In genomic region chr7:150943453-150943814, GRCh38 we compare ENCODE assay signal across 19 cellular contexts. TPM values are rescaled to one million over a fixed set of nuclear protein-coding genes. Genes with fewer than 3 reads are reported as not detected.
"Had no signal": no experiment of that assay in that cellular context is flagged by ENCODE, and none has a peak within 500 bp of the region (broad histone marks: within the 10 kb centered on the region; RNA-seq: fewer than 3 reads in every experiment).

No MANE protein-coding gene starts in this region.

- H3K4me1 ChIP-seq: body of pancreas, colonic mucosa had no signal

- H3K27ac Mint-ChIP-seq: activated CD4-positive, alpha-beta memory T cell treated with anti-CD3 and anti-CD28 coated beads, Interleukin-2, amount 10 ng/mL, durations not matched to agents 7 days and 5 days; endodermal cell; progenitor cell of endocrine pancreas had no signal

- H3K4me3 ChIP-seq: body of pancreas, colonic mucosa, transverse colon had no signal

- H3K27ac ChIP-seq: body of pancreas, colonic mucosa, transverse colon had no signal

- H3K9me3 ChIP-seq: body of pancreas, colonic mucosa, transverse colon had no signal

- H3K4me3 Mint-ChIP-seq: activated CD4-positive, alpha-beta memory T cell treated with anti-CD3 and anti-CD28 coated beads, Interleukin-2, amount 10 ng/mL, durations not matched to agents 7 days and 5 days; endodermal cell had no signal

- FAIRE-seq: islet of Langerhans had no signal

- H3K9me3 Mint-ChIP-seq: activated CD4-positive, alpha-beta memory T cell treated with anti-CD3 and anti-CD28 coated beads, Interleukin-2, amount 10 ng/mL, durations not matched to agents 7 days and 5 days; endodermal cell had no signal

- ATAC-seq: body of pancreas; SK-N-SH treated with all-trans-retinoic acid at 6 μM for 48 hours; stimulated activated naive CD8-positive, alpha-beta T cell treated with anti-CD3 and anti-CD28 coated beads, Interleukin-15, Interleukin-2, amounts not matched to agents 100 U/mL and 50 U/mL, for 24 hours had no signal

- DNase-seq: activated CD4-positive, alpha-beta memory T cell treated with anti-CD3 and anti-CD28 coated beads, Interleukin-2, amount 10 ng/mL, durations not matched to agents 7 days and 5 days; activated CD4-positive, alpha-beta T cell treated with anti-CD3 and anti-CD28 coated beads for 48 hours; activated CD4-positive, CD25-positive, alpha-beta regulatory T cell; activated CD8-positive, alpha-beta memory T cell treated with anti-CD3 and anti-CD28 coated beads, Interleukin-2, amount 50 U/mL, for 48 hours; activated naive CD4-positive, alpha-beta T cell; central memory CD4-positive, alpha-beta T cell; colonic mucosa; endodermal cell; foreskin fibroblast; hippocampal formation; stimulated activated naive CD8-positive, alpha-beta T cell treated with anti-CD3 and anti-CD28 coated beads, Interleukin-15, Interleukin-2, amounts not matched to agents 100 U/mL and 50 U/mL, for 24 hours; T1000; transverse colon had no signal

- H3K36me3 ChIP-seq: colonic mucosa, transverse colon had no signal

- H3K4me1 Mint-ChIP-seq: endodermal cell had no signal

RNA-seq across cellular contexts. Expression of gene KCNH2, which starts 34.7 kb away (rescaled TPM):
- total RNA-seq: lung microvascular endothelial cell had no signal

RNA-seq across cellular contexts. Expression of gene NOS3, which starts 47.4 kb away (rescaled TPM):
- polyA plus RNA-seq: neural cell had no signal
